In the genomic region with DNA sequence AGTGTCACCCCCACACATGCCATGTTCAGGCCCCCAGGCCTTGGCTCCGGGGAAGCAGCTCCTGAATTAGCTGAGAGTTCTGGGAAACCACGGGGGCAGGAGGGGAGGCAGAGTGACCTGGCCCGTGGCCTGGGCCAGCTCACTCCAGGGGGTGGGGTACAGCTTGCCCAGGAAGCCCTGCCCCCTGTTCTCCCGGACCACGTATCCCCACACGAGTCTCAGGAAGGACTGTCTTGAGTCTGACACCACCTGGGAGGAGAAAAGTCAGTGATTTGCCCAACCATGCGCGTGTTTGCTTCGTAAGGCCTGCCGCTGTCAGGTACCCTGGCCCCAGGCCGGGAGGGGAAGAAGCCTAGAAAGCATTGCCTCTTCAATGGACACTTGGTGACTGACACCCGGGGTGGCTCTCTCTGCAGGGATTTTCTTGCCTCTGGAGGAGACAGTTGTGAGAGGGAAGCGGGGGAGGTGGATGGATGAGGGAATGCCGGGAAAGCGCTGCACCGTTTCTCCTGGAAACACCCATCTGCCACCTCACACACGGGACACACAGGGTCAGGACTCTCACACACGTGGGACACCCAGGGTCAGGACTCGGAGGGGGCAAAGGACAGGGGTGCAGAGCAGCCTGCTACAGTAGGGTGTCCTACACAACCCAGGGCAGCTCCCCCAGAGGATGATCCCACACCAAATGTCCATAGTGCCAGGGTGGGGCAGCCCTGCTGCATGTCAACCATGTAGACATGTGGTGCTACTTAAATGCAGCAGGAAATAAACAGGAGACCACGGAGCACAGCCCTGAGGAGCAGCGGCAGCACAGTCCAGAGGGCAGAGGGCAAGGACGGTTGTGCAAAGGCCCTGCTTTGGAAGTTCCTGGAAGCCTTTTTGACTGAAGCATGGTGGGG, we compare ENCODE assay signal across 1 cellular context.
TF ChIP-seq lines count a peak whose summit lies in the region.

No MANE protein-coding gene starts in this region.

TF ChIP-seq in K562, 482 proteins besides CTCF, POLR2A, EP300 and RAD21:
- TF ChIP-seq HLTF (IDR thresholded peaks at IDR 0.05) (no peak), SAFB (IDR thresholded peaks at IDR 0.05; ENCODE audit: borderline replicate concordance, low read depth, low read length) (no peak), MTF1 (CRISPR knock-in tag; IDR thresholded peaks at IDR 0.05; ENCODE audit: borderline replicate concordance) (no peak), ZKSCAN8 (CRISPR knock-in tag; IDR thresholded peaks at IDR 0.05) (peak; percentile 78)
